In genomic region chr1:6419397-6419802, GRCh38 we compare ENCODE assay signal across 9 cellular contexts. TPM values are rescaled to one million over a fixed set of nuclear protein-coding genes. Genes with fewer than 3 reads are reported as not detected.
A peak's percentile ranks its signal among the peaks of the same experiment; 100 is the strongest.
DNase-seq lines count a peak whose midpoint lies in the region; FAIRE-seq and TF ChIP-seq lines count a peak whose summit lies in the region.
"Had no signal": no experiment of that assay in that cellular context is flagged by ENCODE, and none has a peak within 500 bp of the region (broad histone marks: within the 10 kb centered on the region; RNA-seq: fewer than 3 reads in every experiment).

No MANE protein-coding gene starts in this region.

- TF ChIP-seq POLR2A in adrenal gland (IDR thresholded peaks at IDR 0.05) (no peak), GM12892 (IDR thresholded peaks at IDR 0.05; ENCODE audit: low read depth, low read length) (no peak)

- no peaks in the 10 kb centered on the region for H3K9me3 ChIP-seq in adrenal gland (replicated peaks in 1 of 3)

- intact Hi-C loops in adrenal gland (cut with DNase I) = no loop called here

- peaks cover 75% of the 10 kb centered on the region for H3K27me3 ChIP-seq in adrenal gland

- TF ChIP-seq CTCF in fibroblast of pulmonary artery (IDR thresholded peaks at IDR 0.05; ENCODE audit: low read length, missing control alignments) (no peak), retinal pigment epithelial cell (conservative IDR thresholded peaks at IDR 0.05; ENCODE audit: low read depth, low read length) (no peak), adrenal gland (IDR thresholded peaks at IDR 0.05) (no peak)

- H3K27ac ChIP-seq in adrenal gland = no peak overlapping the region

- WGBS in adrenal gland, 4 donors = 1 to 5% (median 3%) methylated on average over 4 to 48 of the region's 48 CpGs; no CpG with 5 or more reads in 1 of the 4 donors

- DNase-seq in NCI-H1105 (lab: John Stamatoyannopoulos, UW) (peak; percentile 10), NCI-H1105 treated with DMSO at 0.1 percent for 48 hours (lab: John Stamatoyannopoulos, UW) (no peak), NCI-H69 (lab: John Stamatoyannopoulos, UW) (peak; percentile 42), fibroblast of pulmonary artery (ENCODE audit: low read depth) (no peak), retinal pigment epithelial cell (ENCODE audit: low read depth) (no peak), adrenal gland (no peak), GM19240 (ENCODE audit: insufficient read length, low spot score) (no peak), GM12892 (ENCODE audit: insufficient read length) (no peak)
- DNase-seq: aorta had no signal

- H3K4me3 ChIP-seq in fibroblast of pulmonary artery (replicated peaks; ENCODE audit: low read depth, low read length) (peak overlapping the region; percentile 12), retinal pigment epithelial cell (ENCODE audit: low read length) (peak overlapping the region; percentile 12), adrenal gland (peak overlapping the region in 2 of 4 donors; percentile 4 to 50)

- peaks cover 15 to 38% of the 10 kb centered on the region in 2 donors for H3K4me1 ChIP-seq in adrenal gland (replicated peaks in 1 of 2)

- no peak for FAIRE-seq in GM12892 (lab: Jason Lieb, UNC)

- no peaks in the 10 kb centered on the region for H3K36me3 ChIP-seq in adrenal gland (replicated peaks in 1 of 2)

RNA-seq across cellular contexts. Expression of gene HES2, which starts 0.3 kb away (rescaled TPM):
- under 1 TPM in 3 of 8 donors, not detected in 5; 0.07 to 0.18 (median 0.14) TPM for total RNA-seq in adrenal gland
- polyA plus RNA-seq in adrenal gland = under 1 TPM in 2 of 3 donors, not detected in 1; 0.04 to 0.10 TPM
- polyA plus RNA-seq in GM12892 (2012; ENCODE audit: missing spikeins) = 0.57 TPM

RNA-seq across cellular contexts. Expression of gene ESPN, which starts 5.2 kb away (rescaled TPM):
- 10 to 100 TPM in 1 of 8 donors, 1 to 10 TPM in 7; 2.3 to 10.8 (median 6.1) TPM for total RNA-seq in adrenal gland
- 1 to 10 TPM in 2 of 3 donors, under 1 TPM in 1; 0.16 to 9.8 (median 6.8) TPM for polyA plus RNA-seq in adrenal gland
- polyA plus RNA-seq in GM12892 (2012; ENCODE audit: missing spikeins) = not detected

RNA-seq across cellular contexts. Expression of gene ACOT7, which starts 25.8 kb away (rescaled TPM):
- total RNA-seq in adrenal gland = 10 to 100 TPM in 7 of 8 donors, 1 to 10 TPM in 1; 8.4 to 29.4 (median 15.0) TPM
- polyA plus RNA-seq in adrenal gland = 10 to 100 TPM; 11.3 to 26.6 (median 13.0) TPM
- polyA plus RNA-seq in GM12892 (2012; ENCODE audit: missing spikeins) = 46.6 TPM

RNA-seq across cellular contexts. Expression of gene TNFRSF25, which starts 46.6 kb away (rescaled TPM):
- 10 to 100 TPM in 4 of 8 donors, 1 to 10 TPM in 4; 2.7 to 36.4 (median 9.7) TPM for total RNA-seq in adrenal gland
- polyA plus RNA-seq in adrenal gland = 100 to 1,000 TPM in 1 of 3 donors, 10 to 100 TPM in 1, 1 to 10 TPM in 1; 1.2 to 169 (median 63.8) TPM
- not detected for polyA plus RNA-seq in GM12892 (2012; ENCODE audit: missing spikeins)

Comparison
In these comparisons a context has a peak if more than half of its experiments do, and no peak if none do; other contexts are left out.
1. DNase-seq: peak in NCI-H1105 (single experiment) and NCI-H69 (single experiment); none in NCI-H1105 treated with DMSO at 0.1 percent for 48 hours (single experiment), fibroblast of pulmonary artery (single experiment), retinal pigment epithelial cell (single experiment), adrenal gland (0 of 7), GM19240 (single experiment) and GM12892 (single experiment).